Comparison of ENCODE assay signal across 23 cellular contexts in genomic region chr1:78263459-78263858, GRCh38.
"Had no signal": no experiment of that assay in that cellular context is flagged by ENCODE, and none has a peak within 500 bp of the region (broad histone marks: within the 10 kb centered on the region; RNA-seq: fewer than 3 reads in every experiment).

No MANE protein-coding gene starts in this region.

- H3K4me3 ChIP-seq: esophagus squamous epithelium, gastroesophageal sphincter, left ventricle myocardium inferior, lower lobe of right lung, spleen, stomach, thoracic aorta, transverse colon had no signal

- H3K27me3 Mint-ChIP-seq: dendritic cell treated with granulocyte-macrophage colony-stimulating factor and Interleukin-4, amounts not matched to agents 40 ng/mL and 50 ng/mL, for 4 days; effector memory CD8-positive, alpha-beta T cell; memory B cell had no signal

- H3K27ac ChIP-seq: esophagus squamous epithelium, gastroesophageal sphincter, left ventricle myocardium inferior, lower lobe of right lung, spleen, stomach, thoracic aorta, transverse colon had no signal

- H3K9me3 Mint-ChIP-seq: dendritic cell treated with granulocyte-macrophage colony-stimulating factor and Interleukin-4, amounts not matched to agents 40 ng/mL and 50 ng/mL, for 4 days had no signal

- ATAC-seq: effector memory CD8-positive, alpha-beta T cell; gastroesophageal sphincter; left cardiac atrium; lower lobe of right lung; naive thymus-derived CD8-positive, alpha-beta T cell; sciatic nerve had no signal

- DNase-seq: effector memory CD8-positive, alpha-beta T cell; esophagus squamous epithelium; foreskin fibroblast; glutamatergic neuron; kidney; left cardiac atrium; left ventricle myocardium inferior; lower lobe of right lung; midbrain; spleen; stimulated activated CD4-positive, alpha-beta T cell treated with anti-CD3 and anti-CD28 coated beads, Interleukin-15, amount 100 ng/mL, for 24 hours; stimulated activated CD4-positive, alpha-beta T cell treated with anti-CD3 and anti-CD28 coated beads, Interleukin-1b, Interleukin-23, amount 100 ng/mL, for 48 hours; stimulated activated CD4-positive, alpha-beta T cell treated with anti-CD3 and anti-CD28 coated beads, Interleukin-4, amount 100 ng/mL, for 24 hours; stimulated activated naive CD4-positive, alpha-beta T cell; stomach; substantia nigra; transverse colon had no signal

- H3K27ac Mint-ChIP-seq: dendritic cell treated with granulocyte-macrophage colony-stimulating factor and Interleukin-4, amounts not matched to agents 40 ng/mL and 50 ng/mL, for 4 days; effector memory CD8-positive, alpha-beta T cell; memory B cell; naive thymus-derived CD8-positive, alpha-beta T cell had no signal

- H3K36me3 ChIP-seq: esophagus squamous epithelium, gastroesophageal sphincter, left ventricle myocardium inferior, lower lobe of right lung, spleen, stomach, thoracic aorta, transverse colon had no signal

- H3K4me1 Mint-ChIP-seq: memory B cell; naive thymus-derived CD8-positive, alpha-beta T cell had no signal

- H3K9me3 ChIP-seq: esophagus squamous epithelium, thoracic aorta, transverse colon had no signal

- H3K4me3 Mint-ChIP-seq: dendritic cell treated with granulocyte-macrophage colony-stimulating factor and Interleukin-4, amounts not matched to agents 40 ng/mL and 50 ng/mL, for 4 days; effector memory CD8-positive, alpha-beta T cell; memory B cell; naive thymus-derived CD8-positive, alpha-beta T cell had no signal

- H3K36me3 Mint-ChIP-seq: memory B cell had no signal

- H3K4me1 ChIP-seq: esophagus squamous epithelium, gastroesophageal sphincter, left ventricle myocardium inferior, lower lobe of right lung, spleen, stomach, transverse colon had no signal

- H3K27me3 ChIP-seq: esophagus squamous epithelium, gastroesophageal sphincter, spleen, stomach, transverse colon had no signal
